ENCODE assay signal across 7 cellular contexts in the genomic region with DNA sequence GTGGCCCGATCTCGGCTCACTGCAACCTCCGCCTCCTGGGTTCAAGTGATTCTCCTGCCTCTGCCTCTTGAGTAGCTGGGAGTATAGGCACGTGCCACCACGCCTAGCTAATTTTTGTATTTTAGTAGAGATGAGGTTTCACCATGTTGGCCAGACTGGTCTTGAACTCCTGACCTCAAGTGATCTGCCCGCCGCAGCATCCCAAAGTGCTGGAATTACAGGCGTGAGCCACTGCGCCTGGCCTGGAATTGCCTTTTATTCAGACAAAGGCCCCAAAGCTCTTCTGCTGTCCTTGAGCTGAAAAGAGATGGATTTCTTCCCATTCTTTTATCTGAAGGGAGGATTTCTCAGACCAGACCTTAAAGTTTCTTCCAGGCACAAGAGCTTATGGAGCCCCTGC. TPM values are rescaled to one million over a fixed set of nuclear protein-coding genes. Genes with fewer than 3 reads are reported as not detected.
"Had no signal": no experiment of that assay in that cellular context is flagged by ENCODE, and none has a peak within 500 bp of the region (broad histone marks: within the 10 kb centered on the region; RNA-seq: fewer than 3 reads in every experiment).

No MANE protein-coding gene starts in this region.

RNA-seq across cellular contexts. Expression of a gene that starts 51.3 kb away (rescaled TPM):
- total RNA-seq: occipital lobe, pulmonary artery endothelial cell, smooth muscle cell, thoracic aorta, vagina had no signal
- polyA plus RNA-seq: naive thymus-derived CD4-positive, alpha-beta T cell; neural cell; smooth muscle cell had no signal
